ENCODE assay signal across 11 cellular contexts in genomic region chr10:70274643-70275042, GRCh38. TPM values are rescaled to one million over a fixed set of nuclear protein-coding genes. Genes with fewer than 3 reads are reported as not detected.
DNase-seq lines count a peak whose midpoint lies in the region; ATAC-seq, FAIRE-seq and TF ChIP-seq lines count a peak whose summit lies in the region.
"Had no signal": no experiment of that assay in that cellular context is flagged by ENCODE, and none has a peak within 500 bp of the region (broad histone marks: within the 10 kb centered on the region; RNA-seq: fewer than 3 reads in every experiment).

No MANE protein-coding gene starts in this region.

- H3K27me3 Mint-ChIP-seq in CD8-positive, alpha-beta T cell (ENCODE audit: low read depth), result no peaks in the 10 kb centered on the region

- no peaks in the 10 kb centered on the region for H4K20me1 ChIP-seq in KMS-11 (ENCODE audit: insufficient read depth)

- WGBS in right cardiac atrium, result 57% methylated on average over 2 of the region's 2 CpGs

- H3K9me3 Mint-ChIP-seq in CD8-positive, alpha-beta T cell, result peaks cover 5% of the 10 kb centered on the region

- no peaks in the 10 kb centered on the region for H3K36me3 Mint-ChIP-seq in CD8-positive, alpha-beta T cell

- no peaks in the 10 kb centered on the region for H3K9me3 ChIP-seq in right cardiac atrium (ENCODE audit: control insufficient read depth, low read length)
- no peaks in the 10 kb centered on the region for H3K9me3 ChIP-seq in CD8-positive, alpha-beta T cell (ENCODE audit: low read length)

- H3K4me1 ChIP-seq in KMS-11 (ENCODE audit: low read depth, poor library complexity, severe bottlenecking) (peaks cover 39% of the 10 kb centered on the region), right cardiac atrium (ENCODE audit: control insufficient read depth, insufficient read depth, low read length) (no peaks in the 10 kb centered on the region)
- no peaks in the 10 kb centered on the region for H3K4me1 ChIP-seq in CD8-positive, alpha-beta T cell (ENCODE audit: insufficient read depth, low read length)

- H3K4me3 ChIP-seq in KMS-11 (IDR thresholded peaks at IDR 0.05; ENCODE audit: insufficient read depth, low read depth, low read length) (no peak overlapping the region), astrocyte of the spinal cord (ENCODE audit: low read depth, low read length) (no peak overlapping the region), right cardiac atrium (ENCODE audit: low read length) (no peak overlapping the region)
- H3K4me3 ChIP-seq in CD8-positive, alpha-beta T cell (ENCODE audit: low read depth, low read length), result no peak overlapping the region

- H3K27me3 ChIP-seq in KMS-11 (ENCODE audit: insufficient read depth, low read depth) (no peaks in the 10 kb centered on the region), right cardiac atrium (ENCODE audit: control insufficient read depth, insufficient read depth) (no peaks in the 10 kb centered on the region)
- no peaks in the 10 kb centered on the region for H3K27me3 ChIP-seq in CD8-positive, alpha-beta T cell (ENCODE audit: insufficient read depth, low read length)

- POLR2A ChIA-PET in CD8-positive, alpha-beta T cell (lab: Charles Lee), result no interaction called here

- intact Hi-C loops in right cardiac atrium (cut with DNase I), result loop anchor here in 1 of 4 donors (10.0 kb wide), 1 partner anchor 90 kb away; no protein-coding TSS in a partner anchor
- intact Hi-C loops in CD8-positive, alpha-beta T cell (cut with DNase I, micrococcal nuclease), result loop anchor here (5.0 to 10.0 kb wide), 3 partner anchors 50 to 73 kb away; no protein-coding TSS in a partner anchor

- no peak overlapping the region for H3K4me3 Mint-ChIP-seq in CD8-positive, alpha-beta T cell

- no peak overlapping the region for H3K27ac Mint-ChIP-seq in CD8-positive, alpha-beta T cell

- CTCF ChIA-PET in CD8-positive, alpha-beta T cell (lab: Charles Lee), result interaction anchor here (1.3 to 8.1 kb wide), 2 partner anchors 9 to 90 kb away, joined by 3 to 53 read pairs; no protein-coding TSS in a partner anchor

- H3K36me3 ChIP-seq in KMS-11 (ENCODE audit: insufficient read depth), result no peaks in the 10 kb centered on the region
- H3K36me3 ChIP-seq in CD8-positive, alpha-beta T cell (ENCODE audit: insufficient read depth, low read length), result no peaks in the 10 kb centered on the region

- ATAC-seq in right cardiac atrium (peak; percentile 50 to 65), GM21723 (IDR thresholded peaks at IDR 0.05; ENCODE audit: unreplicated experiment) (no peak)
- ATAC-seq in CD8-positive, alpha-beta T cell, result no peak

- DNase-seq in astrocyte of the spinal cord (ENCODE audit: low read depth, low spot score), result peak; percentile 89
- peak in 2 of 3 donors; percentile 32 to 66 for DNase-seq in right cardiac atrium
- peak; percentile 87 for DNase-seq in stromal cell of bone marrow (ENCODE audit: low read depth)
- DNase-seq in DMS79 treated with DMSO at 0.1 percent for 48 hours (lab: John Stamatoyannopoulos, UW), result no peak
- DNase-seq in urothelium cell line (ENCODE audit: low spot score), result no peak
- DNase-seq in CD8-positive, alpha-beta T cell, result no peak
- DNase-seq: NCI-H2107 had no signal

- no peak for TF ChIP-seq CTCF in KMS-11 (conservative IDR thresholded peaks at IDR 0.05; ENCODE audit: low read depth, low read length)
- TF ChIP-seq CTCF in astrocyte of the spinal cord (IDR thresholded peaks at IDR 0.05; ENCODE audit: low read depth, low read length), result no peak
- TF ChIP-seq CTCF in CD8-positive, alpha-beta T cell (IDR thresholded peaks at IDR 0.05), result no peak

- peak overlapping the region; percentile 35; the same call in 1 of the 2 replicates for H3K4me2 ChIP-seq in KMS-11

- H3K27ac ChIP-seq in KMS-11 (no peak overlapping the region; the same call in 1 of the 2 replicates), right cardiac atrium (ENCODE audit: low read length) (no peak overlapping the region)
- H3K27ac ChIP-seq in CD8-positive, alpha-beta T cell (ENCODE audit: low read depth, low read length), result no peak overlapping the region

- H2AFZ ChIP-seq in KMS-11 (ENCODE audit: low read depth), result no peak overlapping the region

- H3K79me2 ChIP-seq in KMS-11 (ENCODE audit: insufficient read depth, low read depth), result no peaks in the 10 kb centered on the region

- H3K4me1 Mint-ChIP-seq in CD8-positive, alpha-beta T cell (ENCODE audit: low read depth), result peaks cover 9% of the 10 kb centered on the region

- in situ Hi-C loops in astrocyte of the spinal cord (cut with HindIII; ENCODE audit: low sequenced_read_pairs), result no loop called here

- no peak for FAIRE-seq in urothelium cell line (lab: Jason Lieb, UNC)
- FAIRE-seq: bronchial epithelial cell had no signal

- no peak overlapping the region for H3K9ac ChIP-seq in KMS-11

RNA-seq across cellular contexts. Expression of gene NPFFR1, which starts 9.2 kb away (rescaled TPM):
- under 1 TPM in 1 of 4 donors, not detected in 3; 0.03 TPM for total RNA-seq in right cardiac atrium
- polyA plus RNA-seq in right cardiac atrium, result 0.02 TPM
- not detected for total RNA-seq in CD8-positive, alpha-beta T cell
- total RNA-seq: bronchial epithelial cell, pulmonary artery endothelial cell had no signal

RNA-seq across cellular contexts. Expression of gene PPA1, which starts 41.4 kb away (rescaled TPM):
- 10 to 100 TPM; 40.7 to 75.1 (median 68.6) TPM for total RNA-seq in right cardiac atrium
- 99.2 TPM for polyA plus RNA-seq in right cardiac atrium
- total RNA-seq in CD8-positive, alpha-beta T cell, result 10 to 100 TPM; 79.9 to 83.1 TPM

Comparison
In these comparisons a context has a peak if more than half of its experiments do, and no peak if none do; other contexts are left out.
1. DNase-seq: peak in astrocyte of the spinal cord (single experiment), right cardiac atrium (2 of 3) and stromal cell of bone marrow (single experiment); none in DMS79 treated with DMSO at 0.1 percent for 48 hours (single experiment), urothelium cell line (single experiment) and CD8-positive, alpha-beta T cell (0 of 7).
2. ATAC-seq: peak in right cardiac atrium (2 of 2); none in GM21723 (single experiment) and CD8-positive, alpha-beta T cell (single experiment).